ENCODE assay signal across 2 cellular contexts in the genomic region with DNA sequence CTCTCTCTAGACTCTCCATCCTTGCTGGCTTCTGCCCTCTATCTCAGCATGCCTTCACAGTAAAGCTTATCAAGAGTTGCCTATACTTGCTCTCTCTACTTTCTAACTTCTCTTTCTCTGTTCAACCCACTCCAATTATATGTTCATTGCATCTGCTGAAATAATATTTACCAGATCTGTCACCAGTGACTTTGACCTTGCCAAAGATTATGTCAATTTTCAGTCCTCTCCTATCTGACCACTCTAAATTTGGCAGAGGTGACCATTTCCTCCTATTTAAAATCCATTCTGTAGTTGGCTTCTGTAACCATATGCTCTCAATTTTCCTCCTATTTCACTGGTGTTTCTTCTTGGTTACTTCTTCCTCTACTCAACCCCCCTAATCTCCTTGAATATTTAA.
TF ChIP-seq lines count a peak whose summit lies in the region.

No MANE protein-coding gene starts in this region.

TF ChIP-seq in liver, 16 proteins besides CTCF, POLR2A, EP300 and RAD21 (continued from another document):
- TF ChIP-seq, protein P1, sequence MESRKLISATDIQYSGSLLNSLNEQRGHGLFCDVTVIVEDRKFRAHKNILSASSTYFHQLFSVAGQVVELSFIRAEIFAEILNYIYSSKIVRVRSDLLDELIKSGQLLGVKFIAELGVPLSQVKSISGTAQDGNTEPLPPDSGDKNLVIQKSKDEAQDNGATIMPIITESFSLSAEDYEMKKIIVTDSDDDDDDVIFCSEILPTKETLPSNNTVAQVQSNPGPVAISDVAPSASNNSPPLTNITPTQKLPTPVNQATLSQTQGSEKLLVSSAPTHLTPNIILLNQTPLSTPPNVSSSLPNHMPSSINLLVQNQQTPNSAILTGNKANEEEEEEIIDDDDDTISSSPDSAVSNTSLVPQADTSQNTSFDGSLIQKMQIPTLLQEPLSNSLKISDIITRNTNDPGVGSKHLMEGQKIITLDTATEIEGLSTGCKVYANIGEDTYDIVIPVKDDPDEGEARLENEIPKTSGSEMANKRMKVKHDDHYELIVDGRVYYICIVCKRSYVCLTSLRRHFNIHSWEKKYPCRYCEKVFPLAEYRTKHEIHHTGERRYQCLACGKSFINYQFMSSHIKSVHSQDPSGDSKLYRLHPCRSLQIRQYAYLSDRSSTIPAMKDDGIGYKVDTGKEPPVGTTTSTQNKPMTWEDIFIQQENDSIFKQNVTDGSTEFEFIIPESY (IDR thresholded peaks at IDR 0.05), result no peak
- TF ChIP-seq SP1 (IDR thresholded peaks at IDR 0.05) (no peak), RXRA (IDR thresholded peaks at IDR 0.05) (no peak)
TF ChIP-seq in liver: peak in this region for 1.

TF ChIP-seq in HepG2, 621 proteins besides CTCF, POLR2A, EP300 and RAD21 (continued from another document):
- TF ChIP-seq REL (CRISPR knock-in tag; conservative IDR thresholded peaks at IDR 0.05) (no peak), ZBTB42 (CRISPR knock-in tag; IDR thresholded peaks at IDR 0.05) (no peak), NFE2L2 (IDR thresholded peaks at IDR 0.05; ENCODE audit: low read length) (no peak)
